19 cellular contexts compared by ENCODE assay signal in genomic region chr5:28703651-28704260, GRCh38.
DNase-seq lines count a peak whose midpoint lies in the region; ATAC-seq and TF ChIP-seq lines count a peak whose summit lies in the region.
"Had no signal": no experiment of that assay in that cellular context is flagged by ENCODE, and none has a peak within 500 bp of the region (broad histone marks: within the 10 kb centered on the region; RNA-seq: fewer than 3 reads in every experiment).

No MANE protein-coding gene starts in this region.

- H3K56ac ChIP-seq in mesendoderm (ENCODE audit: low read length): no peak overlapping the region

- no peaks in the 10 kb centered on the region for H3F3A ChIP-seq in GM23338 (replicated peaks; ENCODE audit: low read depth)
- H3F3A ChIP-seq in SU-DHL-6 (ENCODE audit: insufficient read depth): no peaks in the 10 kb centered on the region

- H3K4me2 ChIP-seq in GM23338 (0 out of 2 replicates have a peak overlapping the region, but pooled peaks have one; percentile 4), SU-DHL-6 (ENCODE audit: low read depth, low read length, poor library complexity, severe bottlenecking) (no peak overlapping the region), mesendoderm (ENCODE audit: low read length) (no peak overlapping the region)
- H3K4me2 ChIP-seq: PC-9 had no signal

- no peaks in the 10 kb centered on the region for H3K27me3 ChIP-seq in GM23338 (ENCODE audit: insufficient read depth)
- no peaks in the 10 kb centered on the region for H3K27me3 ChIP-seq in SU-DHL-6 (ENCODE audit: low read length)
- H3K27me3 ChIP-seq in mesendoderm (ENCODE audit: insufficient read depth, low read length, poor library complexity): no peaks in the 10 kb centered on the region
- no peaks in the 10 kb centered on the region for H3K27me3 ChIP-seq in dorsolateral prefrontal cortex

- H2BK15ac ChIP-seq in mesendoderm (replicated peaks; ENCODE audit: low read depth): no peak overlapping the region

- no peak overlapping the region for H2BK5ac ChIP-seq in mesendoderm (ENCODE audit: low read length)

- no peak overlapping the region for H3K4ac ChIP-seq in mesendoderm (ENCODE audit: low read depth, low read length)

- no peak overlapping the region for H3K9ac ChIP-seq in SU-DHL-6 (ENCODE audit: low read length)
- H3K9ac ChIP-seq in mesendoderm (ENCODE audit: low read length): no peak overlapping the region

- ATAC-seq in GM23338: peak; percentile 39
- no peak for ATAC-seq in stimulated activated effector memory CD8-positive, alpha-beta T cell treated with anti-CD3 and anti-CD28 coated beads, Interleukin-12 subunit alpha, Interleukin-12 subunit beta, amount 100 ng/mL, for 72 hours
- no peak for ATAC-seq in GM18519 (IDR thresholded peaks at IDR 0.05; ENCODE audit: low FRiP score, unreplicated experiment)

- no peak overlapping the region for H2AK5ac ChIP-seq in mesendoderm (ENCODE audit: low read length)

- H3K27me3 Mint-ChIP-seq in GM23338 (ENCODE audit: insufficient read depth, low read depth, poor library complexity): no peaks in the 10 kb centered on the region

- DNase-seq in GM23338 (ENCODE audit: low spot score) (no peak), dedifferentiated amniotic fluid mesenchymal stem cell (ENCODE audit: extremely low spot score) (peak; percentile 22), mesendoderm (peak; percentile 6), dorsolateral prefrontal cortex (no peak), GOT3 (lab: John Stamatoyannopoulos, UW) (no peak)
- no peak for DNase-seq in stimulated activated effector memory CD8-positive, alpha-beta T cell treated with anti-CD3 and anti-CD28 coated beads, Interleukin-12 subunit alpha, Interleukin-12 subunit beta, amount 100 ng/mL, for 72 hours (ENCODE audit: low spot score in 2 of 2)
- DNase-seq: COR-L47, GF-D8, H9, IMR-90, Karpas-422, MM.1S, NCI-H1105, NCI-H1694, NCI-H446 treated with DMSO at 0.1 percent for 48 hours, NCI-H748 treated with DMSO at 0.1 percent for 48 hours, PC-9 had no signal

- H3K79me2 ChIP-seq in GM23338 (replicated peaks; ENCODE audit: insufficient read depth): no peaks in the 10 kb centered on the region
- no peaks in the 10 kb centered on the region for H3K79me2 ChIP-seq in SU-DHL-6 (ENCODE audit: insufficient read depth, low read length)
- no peaks in the 10 kb centered on the region for H3K79me2 ChIP-seq in mesendoderm (ENCODE audit: control insufficient read depth, insufficient read depth, low read length)

- TF ChIP-seq CTCF in GM23338 (conservative IDR thresholded peaks at IDR 0.05; ENCODE audit: low read depth in 2 of 2): no peak
- TF ChIP-seq CTCF in SU-DHL-6 (IDR thresholded peaks at IDR 0.05; ENCODE audit: insufficient read depth, low read length, poor library complexity, severe bottlenecking): no peak
- no peak for TF ChIP-seq CTCF in dorsolateral prefrontal cortex (IDR thresholded peaks at IDR 0.05 in 54 of 56, conservative IDR thresholded peaks at IDR 0.05 in 2 of 56; ENCODE audit: low read depth in 1 of 56, partially characterized antibody in 56 of 56)

- H3K4me1 ChIP-seq in GM23338 (ENCODE audit: insufficient read depth) (peaks cover 7% of the 10 kb centered on the region), mesendoderm (ENCODE audit: control insufficient read depth, low read depth, low read length) (no peaks in the 10 kb centered on the region)

- H3K4me1 Mint-ChIP-seq in GM23338: peaks cover 5% of the 10 kb centered on the region; the same call in 2 of the 3 replicates
- no peaks in the 10 kb centered on the region for H3K4me1 Mint-ChIP-seq in stimulated activated effector memory CD8-positive, alpha-beta T cell treated with anti-CD3 and anti-CD28 coated beads, Interleukin-12 subunit alpha, Interleukin-12 subunit beta, amount 100 ng/mL, for 72 hours

- H3K27ac ChIP-seq in GM23338 (ENCODE audit: low read depth) (0 out of 2 replicates have a peak overlapping the region, but pooled peaks have one; percentile 55), SU-DHL-6 (ENCODE audit: low read depth, low read length) (no peak overlapping the region), mesendoderm (ENCODE audit: low read depth, low read length) (no peak overlapping the region), dorsolateral prefrontal cortex (no peak overlapping the region)
- H3K27ac ChIP-seq: PC-9 had no signal

- no peak overlapping the region for H4K8ac ChIP-seq in mesendoderm (ENCODE audit: low read depth, low read length)

- H3K4me3 ChIP-seq in GM23338 (no peak overlapping the region), SU-DHL-6 (ENCODE audit: insufficient read depth, low read length, poor library complexity, severe bottlenecking) (no peak overlapping the region), mesendoderm (ENCODE audit: low read length) (no peak overlapping the region), dorsolateral prefrontal cortex (no peak overlapping the region)
- H3K4me3 ChIP-seq: PC-9 had no signal

- 0 out of 2 replicates have a peak, but pooled peaks cover 6% of the 10 kb centered on the region for H3K9me3 ChIP-seq in SU-DHL-6 (ENCODE audit: insufficient read depth, low read length)

- H3K4me3 Mint-ChIP-seq in GM23338: no peak overlapping the region
- H3K4me3 Mint-ChIP-seq in stimulated activated effector memory CD8-positive, alpha-beta T cell treated with anti-CD3 and anti-CD28 coated beads, Interleukin-12 subunit alpha, Interleukin-12 subunit beta, amount 100 ng/mL, for 72 hours: no peak overlapping the region
- H3K4me3 Mint-ChIP-seq: H9 had no signal

- no peak overlapping the region for H3K27ac Mint-ChIP-seq in GM23338
- no peak overlapping the region for H3K27ac Mint-ChIP-seq in stimulated activated effector memory CD8-positive, alpha-beta T cell treated with anti-CD3 and anti-CD28 coated beads, Interleukin-12 subunit alpha, Interleukin-12 subunit beta, amount 100 ng/mL, for 72 hours

- H3K36me3 ChIP-seq in GM23338 (ENCODE audit: insufficient read depth) (no peaks in the 10 kb centered on the region), SU-DHL-6 (ENCODE audit: low read length) (no peaks in the 10 kb centered on the region), mesendoderm (ENCODE audit: control insufficient read depth, insufficient read depth, low read length) (no peaks in the 10 kb centered on the region)

- H3K9me3 Mint-ChIP-seq in GM23338: no peaks in the 10 kb centered on the region; the same call in 2 of the 3 replicates
- peaks cover 25% of the 10 kb centered on the region for H3K9me3 Mint-ChIP-seq in stimulated activated effector memory CD8-positive, alpha-beta T cell treated with anti-CD3 and anti-CD28 coated beads, Interleukin-12 subunit alpha, Interleukin-12 subunit beta, amount 100 ng/mL, for 72 hours

- H3K36me3 Mint-ChIP-seq in GM23338 (ENCODE audit: low read depth): no peaks in the 10 kb centered on the region
- H3K36me3 Mint-ChIP-seq in stimulated activated effector memory CD8-positive, alpha-beta T cell treated with anti-CD3 and anti-CD28 coated beads, Interleukin-12 subunit alpha, Interleukin-12 subunit beta, amount 100 ng/mL, for 72 hours: no peaks in the 10 kb centered on the region

- H2AFZ ChIP-seq in GM23338: 0 out of 2 replicates have a peak overlapping the region, but pooled peaks have one; percentile 48
- H2AFZ ChIP-seq in SU-DHL-6 (ENCODE audit: low read depth, low read length, severe bottlenecking): peak overlapping the region; percentile 35
- H2AFZ ChIP-seq: PC-9 had no signal

- no peaks in the 10 kb centered on the region for H3K79me1 ChIP-seq in mesendoderm (ENCODE audit: low read length)

- H2BK120ac ChIP-seq in mesendoderm (ENCODE audit: low read depth, low read length): no peak overlapping the region

- H4K20me1 ChIP-seq in GM23338 (replicated peaks; ENCODE audit: insufficient read depth) (no peaks in the 10 kb centered on the region), SU-DHL-6 (ENCODE audit: low read depth, low read length) (no peaks in the 10 kb centered on the region)

- H3K23ac ChIP-seq in mesendoderm (ENCODE audit: low read length): no peak overlapping the region

- no CpG with 5 or more reads among the region's 1 CpG for WGBS in mesendoderm (ENCODE audit: extremely low coverage, insufficient coverage, low lambda C conversion rate)

- intact Hi-C loops in dorsolateral prefrontal cortex (cut with DNase I): no loop called here

- H4K5ac ChIP-seq in mesendoderm (ENCODE audit: low read length): no peak overlapping the region

- no peak overlapping the region for H3K18ac ChIP-seq in mesendoderm (ENCODE audit: low read length)

- H3K9me2 ChIP-seq in GM23338 (ENCODE audit: insufficient read depth) (no peaks in the 10 kb centered on the region), SU-DHL-6 (replicated peaks; ENCODE audit: insufficient read depth, low read length) (no peaks in the 10 kb centered on the region)

TF ChIP-seq in GM23338, 12 proteins besides CTCF, POLR2A, EP300 and RAD21 (continues in another document):
- TF ChIP-seq NANOG (IDR thresholded peaks at IDR 0.05; ENCODE audit: borderline replicate concordance) (no peak), ZNF331 (CRISPR knock-in tag; IDR thresholded peaks at IDR 0.05; ENCODE audit: low read depth) (no peak)

Comparison
In these comparisons a context has a peak if more than half of its experiments do, and no peak if none do; other contexts are left out.
1. DNase-seq: peak in dedifferentiated amniotic fluid mesenchymal stem cell (single experiment) and mesendoderm (single experiment); none in GM23338 (single experiment), dorsolateral prefrontal cortex (0 of 10), stimulated activated effector memory CD8-positive, alpha-beta T cell treated with anti-CD3 and anti-CD28 coated beads, Interleukin-12 subunit alpha, Interleukin-12 subunit beta, amount 100 ng/mL, for 72 hours (0 of 2) and GOT3 (single experiment).